8 cellular contexts compared by ENCODE assay signal in genomic region chr10:11757820-11758463, GRCh38. TPM values are rescaled to one million over a fixed set of nuclear protein-coding genes. Genes with fewer than 3 reads are reported as not detected.
A peak's percentile ranks its signal among the peaks of the same experiment; 100 is the strongest.
DNase-seq lines count a peak whose midpoint lies in the region; ATAC-seq, FAIRE-seq and TF ChIP-seq lines count a peak whose summit lies in the region.

No MANE protein-coding gene starts in this region.

- peak overlapping the region; percentile 67 for H2AFZ ChIP-seq in ACC112 (ENCODE audit: low read length, unreplicated experiment)
- H2AFZ ChIP-seq in keratinocyte (ENCODE audit: control insufficient read depth, low read length), result peak overlapping the region; percentile 55

- H3K4me1 ChIP-seq in ACC112 (ENCODE audit: control insufficient read depth, insufficient read depth, low read length, unreplicated experiment) (peaks cover 3% of the 10 kb centered on the region), breast epithelium (no peaks in the 10 kb centered on the region), keratinocyte (ENCODE audit: control insufficient read depth, extremely low read depth, insufficient read depth, low read length) (peaks cover 20% of the 10 kb centered on the region)

- FAIRE-seq in keratinocyte (lab: Jason Lieb, UNC), result peak; percentile 98

- peak; percentile 18 for DNase-seq in NCI-H2029 treated with DMSO at 0.1 percent for 48 hours (lab: John Stamatoyannopoulos, UW)
- peak; percentile 79 for DNase-seq in WERI-Rb-1
- peak; percentile 87 to 93 for DNase-seq in breast epithelium (ENCODE audit: low spot score in 2 of 2)
- peak; percentile 89 for DNase-seq in keratinocyte (ENCODE audit: low read depth, low spot score)
- peak; percentile 60 to 77 for DNase-seq in stimulated activated CD4-positive, alpha-beta T cell treated with anti-CD3 and anti-CD28 coated beads, Interleukin-15, amount 100 ng/mL, for 1 hour (ENCODE audit: low read depth in 1 of 2, low spot score in 1 of 2)

- H3K9ac ChIP-seq in keratinocyte (ENCODE audit: control insufficient read depth, extremely low read depth, insufficient read depth, low read length), result peak overlapping the region; percentile 51

- no peaks in the 10 kb centered on the region for H3K9me1 ChIP-seq in keratinocyte (ENCODE audit: control insufficient read depth, extremely low read depth, insufficient read depth, low read length)

- H4K20me1 ChIP-seq in keratinocyte (ENCODE audit: control insufficient read depth, extremely low read depth, insufficient read depth, low read length), result no peaks in the 10 kb centered on the region

- TF ChIP-seq CTCF in WERI-Rb-1 (IDR thresholded peaks at IDR 0.05; ENCODE audit: low read depth, low read length) (peak; percentile 79), breast epithelium (IDR thresholded peaks at IDR 0.05) (peak in 2 of 3 donors; percentile 90 to 93), keratinocyte (optimal IDR thresholded peaks at IDR 0.05 in 1 of 3, IDR thresholded peaks at IDR 0.05 in 1 of 3, conservative IDR thresholded peaks at IDR 0.05 in 1 of 3; ENCODE audit: extremely low read depth in 1 of 3, insufficient read depth in 2 of 3, low read length in 3 of 3) (peak; percentile 95 to 98 (median 97))

- ATAC-seq in GM18508 (IDR thresholded peaks at IDR 0.05; ENCODE audit: insufficient read depth, unreplicated experiment), result peak; percentile 77
- ATAC-seq in HG02973 (IDR thresholded peaks at IDR 0.05; ENCODE audit: unreplicated experiment), result peak; percentile 91

- no peak for TF ChIP-seq POLR2A in breast epithelium (IDR thresholded peaks at IDR 0.05)

- H3K4me3 ChIP-seq in ACC112 (ENCODE audit: low read depth, low read length) (no peak overlapping the region), WERI-Rb-1 (ENCODE audit: low read depth, low read length) (no peak overlapping the region), breast epithelium (no peak overlapping the region), keratinocyte (ENCODE audit: control insufficient read depth in 2 of 3, extremely low read depth in 1 of 3, insufficient read depth in 2 of 3, low read depth in 1 of 3, low read length in 3 of 3) (peak overlapping the region in 2 of 3 experiments; percentile 3 to 8)

- intact Hi-C loops in breast epithelium (cut with DNase I; ENCODE audit: low total_unique reads), result no loop called here

- peak overlapping the region; percentile 67 for H3K27ac ChIP-seq in ACC112 (ENCODE audit: low read depth, low read length)
- peak overlapping the region; percentile 57 for H3K27ac ChIP-seq in WERI-Rb-1
- peak overlapping the region; percentile 61 to 77 for H3K27ac ChIP-seq in breast epithelium
- H3K27ac ChIP-seq in keratinocyte (ENCODE audit: control insufficient read depth, insufficient read depth, low read length), result peak overlapping the region; percentile 79

- no peaks in the 10 kb centered on the region for H3K79me2 ChIP-seq in ACC112 (ENCODE audit: control insufficient read depth, insufficient read depth, low read length, unreplicated experiment)
- H3K79me2 ChIP-seq in keratinocyte (ENCODE audit: control insufficient read depth, insufficient read depth, low read length), result no peaks in the 10 kb centered on the region

- H3K4me2 ChIP-seq in keratinocyte (ENCODE audit: control insufficient read depth, extremely low read depth, insufficient read depth, low read depth, low read length), result peak overlapping the region; percentile 46

- H3K27me3 ChIP-seq in ACC112 (ENCODE audit: insufficient read depth, low read length), result no peaks in the 10 kb centered on the region
- no peaks in the 10 kb centered on the region for H3K27me3 ChIP-seq in WERI-Rb-1 (ENCODE audit: insufficient read depth, low read depth, severe bottlenecking)
- H3K27me3 ChIP-seq in breast epithelium, result no peaks in the 10 kb centered on the region
- H3K27me3 ChIP-seq in keratinocyte (ENCODE audit: control insufficient read depth, extremely low read depth, insufficient read depth, low read length), result no peaks in the 10 kb centered on the region

- H3K36me3 ChIP-seq in ACC112 (ENCODE audit: insufficient read depth, low read length), result no peaks in the 10 kb centered on the region
- H3K36me3 ChIP-seq in WERI-Rb-1, result no peaks in the 10 kb centered on the region
- H3K36me3 ChIP-seq in breast epithelium, result no peaks in the 10 kb centered on the region
- no peaks in the 10 kb centered on the region for H3K36me3 ChIP-seq in keratinocyte (ENCODE audit: control insufficient read depth in 2 of 2, extremely low read depth in 1 of 2, insufficient read depth in 2 of 2, low read length in 2 of 2)

- dilution Hi-C loops in keratinocyte (cut with MboI; ENCODE audit: extremely low pct_ligation_motif_present, low sequenced_read_pairs), result loop anchor here (25.0 kb wide), 1 partner anchor 221 kb away; no protein-coding TSS in a partner anchor

- no peaks in the 10 kb centered on the region for H3K9me3 ChIP-seq in WERI-Rb-1 (ENCODE audit: severe bottlenecking)
- H3K9me3 ChIP-seq in breast epithelium, result no peaks in the 10 kb centered on the region
- H3K9me3 ChIP-seq in keratinocyte (ENCODE audit: control insufficient read depth, low read depth, low read length), result no peaks in the 10 kb centered on the region

RNA-seq across cellular contexts. Expression of gene ECHDC3, which starts 15.8 kb away (rescaled TPM):
- 100 to 1,000 TPM in 2 of 3 donors, 10 to 100 TPM in 1; 62.6 to 256 (median 132) TPM for total RNA-seq in breast epithelium
- 3.0 to 4.9 TPM (median 3.5 TPM) in 3 replicates for polyA plus RNA-seq in keratinocyte
- polyA plus RNA-seq in keratinocyte (2011; ENCODE audit: low read depth), result 0.52 TPM
- 2.5 and 3.4 TPM in 2 replicates for polyA plus RNA-seq in keratinocyte (2011; cell fraction: cytosol; rRNA removed)
- polyA plus RNA-seq in keratinocyte (2011; cell fraction: nucleus; rRNA removed), result 1.5 and 3.9 TPM in 2 replicates
- polyA plus RNA-seq in keratinocyte (2012; ENCODE audit: low replicate concordance), result 1.9 and 3.7 TPM in 2 replicates
- 2.2 to 6.6 TPM (median 4.6 TPM) in 3 replicates for polyA minus RNA-seq in keratinocyte
- polyA minus RNA-seq in keratinocyte (2011; cell fraction: cytosol; rRNA and poly(A)+ RNA removed), result 5.9 TPM
- polyA minus RNA-seq in keratinocyte (2011; cell fraction: nucleus; rRNA and poly(A)+ RNA removed), result 0.84 and 2.0 TPM in 2 replicates

Comparison
In these comparisons a context has a peak if more than half of its experiments do, and no peak if none do; other contexts are left out.
1. H3K4me3 ChIP-seq: peak in keratinocyte (2 of 3); none in ACC112 (single experiment), WERI-Rb-1 (single experiment) and breast epithelium (0 of 3).
2. DNase-seq: peak in every context shown above with its lines; median percentile 90 in breast epithelium; 89 in keratinocyte; 79 in WERI-Rb-1; 68 in stimulated activated CD4-positive, alpha-beta T cell treated with anti-CD3 and anti-CD28 coated beads, Interleukin-15, amount 100 ng/mL, for 1 hour; 18 in NCI-H2029 treated with DMSO at 0.1 percent for 48 hours.
3. Peak in every context shown above with its lines, with median percentiles within 50 percentile points of each other: H3K27ac ChIP-seq and CTCF ChIP-seq.